Comparison of ENCODE assay signal across 1 cellular context in genomic region chr20:17682103-17682888, GRCh38.
A peak's percentile ranks its signal among the peaks of the same experiment; 100 is the strongest.
TF ChIP-seq lines count a peak whose summit lies in the region.

Gene RRBP1 (minus strand): TSS chr20:17682242. CDS start chr20:17660507, 21,735 bp downstream.

TF ChIP-seq in SK-N-SH, 30 proteins besides CTCF, POLR2A, EP300 and RAD21 (continued from another document):
- no peak for TF ChIP-seq ZBTB33 (IDR thresholded peaks at IDR 0.05; ENCODE audit: borderline replicate concordance, low read depth)
- no peak for TF ChIP-seq EZH2phosphoT487 (IDR thresholded peaks at IDR 0.05; ENCODE audit: borderline replicate concordance, low read depth)
- no peak for TF ChIP-seq FOSL2 (IDR thresholded peaks at IDR 0.05; ENCODE audit: borderline replicate concordance, low read depth)
- peak; percentile 60 for TF ChIP-seq POLR2AphosphoS5 (IDR thresholded peaks at IDR 0.05; ENCODE audit: low read depth, low read length)
- peak; percentile 97 for TF ChIP-seq IRF3 (IDR thresholded peaks at IDR 0.05; ENCODE audit: low read depth, low read length)
- no peak for TF ChIP-seq TCF12 (IDR thresholded peaks at IDR 0.05)
- TF ChIP-seq MAX (IDR thresholded peaks at IDR 0.05; ENCODE audit: low read depth), result peak; percentile 61
- TF ChIP-seq JUND (IDR thresholded peaks at IDR 0.05), result no peak
- TF ChIP-seq RFX5 (IDR thresholded peaks at IDR 0.05; ENCODE audit: low read length), result 0 out of 2 replicates have a peak, but pooled peaks have one; percentile 8
- TF ChIP-seq YY1 (IDR thresholded peaks at IDR 0.05; ENCODE audit: low read depth), result no peak
- TF ChIP-seq SIN3A (IDR thresholded peaks at IDR 0.05; ENCODE audit: borderline replicate concordance, low read depth, low read length), result 0 out of 2 replicates have a peak, but pooled peaks have one; percentile 21
- TF ChIP-seq FOXJ3 (CRISPR knock-in tag; IDR thresholded peaks at IDR 0.05), result no peak
- peak; percentile 82; the same call in 1 of the 2 replicates for TF ChIP-seq TAF1 (IDR thresholded peaks at IDR 0.05; ENCODE audit: borderline replicate concordance, low read depth, low read length)
- TF ChIP-seq SMC3 (IDR thresholded peaks at IDR 0.05; ENCODE audit: low read depth, low read length), result no peak
- no peak for TF ChIP-seq NFIC (IDR thresholded peaks at IDR 0.05; ENCODE audit: borderline replicate concordance)
- no peak for TF ChIP-seq MEF2A (IDR thresholded peaks at IDR 0.05; ENCODE audit: borderline replicate concordance, low read depth)
- no peak for TF ChIP-seq FOXM1 (IDR thresholded peaks at IDR 0.05; ENCODE audit: low read depth)
- TF ChIP-seq NRF1 (IDR thresholded peaks at IDR 0.05; ENCODE audit: low read depth, low read length), result peak; percentile 62
- TF ChIP-seq GABPA (IDR thresholded peaks at IDR 0.05; ENCODE audit: low read depth), result 0 out of 2 replicates have a peak, but pooled peaks have one; percentile 13
